In genomic region chr13:94548382-94549240, GRCh38 we compare ENCODE assay signal across 8 cellular contexts. TPM values are rescaled to one million over a fixed set of nuclear protein-coding genes. Genes with fewer than 3 reads are reported as not detected.
DNase-seq lines count a peak whose midpoint lies in the region; ATAC-seq and TF ChIP-seq lines count a peak whose summit lies in the region.

No MANE protein-coding gene starts in this region.

- peak in 3 of 7 experiments; percentile 45 to 50 (median 49) for DNase-seq in CD8-positive, alpha-beta T cell
- DNase-seq in NCI-H82 treated with DMSO at 0.1 percent for 48 hours (lab: John Stamatoyannopoulos, UW; ENCODE audit: unreplicated experiment) (peak; percentile 73), left ventricle myocardium superior (peak; percentile 71), prostate gland (ENCODE audit: low spot score) (peak; percentile 36), UCSD-AML1 (lab: John Stamatoyannopoulos, UW; ENCODE audit: unreplicated experiment) (no peak)
- DNase-seq in activated naive CD8-positive, alpha-beta T cell treated with anti-CD3 and anti-CD28 coated beads, Interleukin-2, amount 50 U/mL, for 24 hours = no peak

- peak overlapping the region; percentile 84 for H3K4me3 ChIP-seq in CD8-positive, alpha-beta T cell (ENCODE audit: low read depth, low read length)
- H3K4me3 ChIP-seq in prostate gland = peak overlapping the region; percentile 52 to 53

- peak overlapping the region; percentile 91 for H3K4me3 Mint-ChIP-seq in CD8-positive, alpha-beta T cell
- peak overlapping the region; percentile 88 for H3K4me3 Mint-ChIP-seq in activated naive CD8-positive, alpha-beta T cell treated with anti-CD3 and anti-CD28 coated beads, Interleukin-2, amount 50 U/mL, for 24 hours

- peaks cover 21% of the 10 kb centered on the region for H3K4me1 Mint-ChIP-seq in CD8-positive, alpha-beta T cell (ENCODE audit: low read depth)
- H3K4me1 Mint-ChIP-seq in activated naive CD8-positive, alpha-beta T cell treated with anti-CD3 and anti-CD28 coated beads, Interleukin-2, amount 50 U/mL, for 24 hours = peaks cover 26% of the 10 kb centered on the region

- POLR2A ChIA-PET in CD8-positive, alpha-beta T cell (lab: Charles Lee) = interaction anchor here (0.8 to 3.9 kb wide), 9 partner anchors 9 to 68 kb away, joined by 3 to 44 read pairs (median 9); partner anchors contain the start of genes GPR180 and TGDS

- ATAC-seq in CD8-positive, alpha-beta T cell = peak; percentile 24
- ATAC-seq in GM19035 (IDR thresholded peaks at IDR 0.05; ENCODE audit: unreplicated experiment) (peak; percentile 68), HG03159 (IDR thresholded peaks at IDR 0.05; ENCODE audit: unreplicated experiment) (peak; percentile 60), left ventricle myocardium superior (peak; percentile 72)
- ATAC-seq in activated naive CD8-positive, alpha-beta T cell treated with anti-CD3 and anti-CD28 coated beads, Interleukin-2, amount 50 U/mL, for 24 hours = peak; percentile 42

- CTCF ChIA-PET in CD8-positive, alpha-beta T cell (lab: Charles Lee) = interaction anchor here (2.2 to 4.1 kb wide), 4 partner anchors 15 to 113 kb away, joined by 10 to 24 read pairs (median 20); partner anchors contain the start of gene TGDS

- 14% methylated on average over 18 of the region's 25 CpGs for WGBS in prostate gland

- TF ChIP-seq POLR2A in prostate gland (IDR thresholded peaks at IDR 0.05) = no peak

- H3K4me1 ChIP-seq in CD8-positive, alpha-beta T cell (ENCODE audit: insufficient read depth, low read length) = peaks cover 13% of the 10 kb centered on the region
- no peaks in the 10 kb centered on the region for H3K4me1 ChIP-seq in prostate gland (replicated peaks)

- H3K27ac ChIP-seq in CD8-positive, alpha-beta T cell (ENCODE audit: low read depth, low read length) = peak overlapping the region; percentile 92
- H3K27ac ChIP-seq in prostate gland = peak overlapping the region; percentile 88 to 89

- H3K27me3 ChIP-seq in CD8-positive, alpha-beta T cell (ENCODE audit: insufficient read depth, low read length) = no peaks in the 10 kb centered on the region
- no peaks in the 10 kb centered on the region for H3K27me3 ChIP-seq in prostate gland (replicated peaks; ENCODE audit: insufficient read depth)

- H3K36me3 Mint-ChIP-seq in CD8-positive, alpha-beta T cell = peaks cover 5% of the 10 kb centered on the region
- peaks cover 5% of the 10 kb centered on the region for H3K36me3 Mint-ChIP-seq in activated naive CD8-positive, alpha-beta T cell treated with anti-CD3 and anti-CD28 coated beads, Interleukin-2, amount 50 U/mL, for 24 hours (ENCODE audit: low read depth)

- H3K27ac Mint-ChIP-seq in CD8-positive, alpha-beta T cell = peak overlapping the region; percentile 97
- H3K27ac Mint-ChIP-seq in activated naive CD8-positive, alpha-beta T cell treated with anti-CD3 and anti-CD28 coated beads, Interleukin-2, amount 50 U/mL, for 24 hours = peak overlapping the region; percentile 96

- peaks cover 2% of the 10 kb centered on the region for H3K27me3 Mint-ChIP-seq in CD8-positive, alpha-beta T cell (ENCODE audit: low read depth)
- H3K27me3 Mint-ChIP-seq in activated naive CD8-positive, alpha-beta T cell treated with anti-CD3 and anti-CD28 coated beads, Interleukin-2, amount 50 U/mL, for 24 hours = peaks cover 5% of the 10 kb centered on the region

- no peak for TF ChIP-seq CTCF in CD8-positive, alpha-beta T cell (IDR thresholded peaks at IDR 0.05)
- TF ChIP-seq CTCF in prostate gland (IDR thresholded peaks at IDR 0.05) = no peak

- no peaks in the 10 kb centered on the region for H3K9me3 ChIP-seq in CD8-positive, alpha-beta T cell (ENCODE audit: low read length)
- no peaks in the 10 kb centered on the region for H3K9me3 ChIP-seq in prostate gland

- H3K36me3 ChIP-seq in CD8-positive, alpha-beta T cell (ENCODE audit: insufficient read depth, low read length) = no peaks in the 10 kb centered on the region
- no peaks in the 10 kb centered on the region for H3K36me3 ChIP-seq in prostate gland

- peaks cover 2% of the 10 kb centered on the region for H3K9me3 Mint-ChIP-seq in CD8-positive, alpha-beta T cell
- H3K9me3 Mint-ChIP-seq in activated naive CD8-positive, alpha-beta T cell treated with anti-CD3 and anti-CD28 coated beads, Interleukin-2, amount 50 U/mL, for 24 hours = no peaks in the 10 kb centered on the region

- intact Hi-C loops in CD8-positive, alpha-beta T cell (cut with DNase I, micrococcal nuclease) = loop anchor here (1.0 to 5.0 kb wide), 9 partner anchors 11 to 1128 kb away; partner anchors contain the start of genes GPR180 (in 2 of the 2), ABCC4 (in 1 of the 2), DNAJC3 (in 1 of the 2) and TGDS (in 1 of the 2)
- intact Hi-C loops in left ventricle myocardium superior (cut with micrococcal nuclease) = no loop called here
- intact Hi-C loops in prostate gland (cut with DNase I) = loop anchor here (2.0 kb wide), 1 partner anchor 52 kb away; the partner anchor contains the start of gene GPR180

RNA-seq across cellular contexts. Expression of gene TGDS, which starts 47.3 kb away (rescaled TPM):
- total RNA-seq in CD8-positive, alpha-beta T cell = 1 to 10 TPM; 4.5 to 4.6 TPM
- total RNA-seq in left ventricle myocardium superior = 4.6 TPM
- 10 to 100 TPM in 1 of 2 donors, 1 to 10 TPM in 1; 9.0 to 11.3 TPM for total RNA-seq in prostate gland

RNA-seq across cellular contexts. Expression of gene GPR180, which starts 53.0 kb away (rescaled TPM):
- total RNA-seq in CD8-positive, alpha-beta T cell = under 1 TPM; 0.64 to 0.71 TPM
- 5.8 TPM for total RNA-seq in left ventricle myocardium superior
- total RNA-seq in prostate gland = 1 to 10 TPM; 2.7 to 5.4 TPM

Comparison
In these comparisons a context has a peak if more than half of its experiments do, and no peak if none do; other contexts are left out.
1. DNase-seq: peak in NCI-H82 treated with DMSO at 0.1 percent for 48 hours (single experiment), left ventricle myocardium superior (single experiment) and prostate gland (single experiment); none in activated naive CD8-positive, alpha-beta T cell treated with anti-CD3 and anti-CD28 coated beads, Interleukin-2, amount 50 U/mL, for 24 hours (single experiment) and UCSD-AML1 (single experiment).
2. Peak in every context shown above with its lines, with median percentiles within 50 percentile points of each other: ATAC-seq.